In the genomic region with DNA sequence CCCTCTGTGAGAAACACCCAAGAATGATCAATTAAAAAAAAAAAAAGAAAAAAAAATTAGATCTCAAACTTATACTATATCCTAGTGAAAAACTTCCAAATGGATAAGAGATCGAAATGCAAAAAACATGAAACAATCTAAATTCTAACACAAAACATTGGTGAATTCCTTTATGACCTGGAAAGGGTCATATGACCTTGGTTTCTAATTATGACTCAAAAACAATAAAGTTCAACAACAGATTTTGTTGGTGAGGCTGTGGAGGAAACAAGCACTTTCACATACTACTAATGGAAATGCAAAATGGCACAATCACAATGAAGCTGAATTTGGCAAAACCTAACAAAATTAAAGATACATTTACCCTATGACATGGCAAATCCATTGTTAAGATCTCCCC, we compare ENCODE assay signal across 26 cellular contexts.
"Had no signal": no experiment of that assay in that cellular context is flagged by ENCODE, and none has a peak within 500 bp of the region (broad histone marks: within the 10 kb centered on the region; RNA-seq: fewer than 3 reads in every experiment).

No MANE protein-coding gene starts in this region.

- H3K27ac ChIP-seq: colonic mucosa, coronary artery, dorsolateral prefrontal cortex, epithelial cell of prostate, esophagus muscularis mucosa, esophagus squamous epithelium, foreskin keratinocyte, gastrocnemius medialis, gastroesophageal sphincter, heart left ventricle, heart right ventricle, hepatocyte had no signal

- H2AFZ ChIP-seq: hepatocyte had no signal

- ATAC-seq: effector memory CD8-positive, alpha-beta T cell; esophagus mucosa; foreskin keratinocyte; gastrocnemius medialis; gastroesophageal sphincter; heart left ventricle; heart right ventricle had no signal

- H3K9me3 ChIP-seq: colonic mucosa, esophagus muscularis mucosa, esophagus squamous epithelium, gastrocnemius medialis, gastroesophageal sphincter, heart left ventricle, heart right ventricle had no signal

- H3K79me2 ChIP-seq: hepatocyte had no signal

- H3K27me3 ChIP-seq: colonic mucosa, dorsolateral prefrontal cortex, esophagus muscularis mucosa, esophagus squamous epithelium, foreskin keratinocyte, gastrocnemius medialis, gastroesophageal sphincter, heart left ventricle, heart right ventricle, hepatocyte had no signal

- H3K4me2 ChIP-seq: hepatocyte had no signal

- H3K36me3 ChIP-seq: colonic mucosa had no signal

- H3K4me3 ChIP-seq: colonic mucosa, coronary artery, dorsolateral prefrontal cortex, esophagus muscularis mucosa, esophagus squamous epithelium, gastrocnemius medialis, gastroesophageal sphincter, heart left ventricle, heart right ventricle, hepatocyte had no signal

- FAIRE-seq: endothelial cell of umbilical vein had no signal

- H3K4me1 ChIP-seq: colonic mucosa, esophagus muscularis mucosa, esophagus squamous epithelium, gastrocnemius medialis, gastroesophageal sphincter, heart left ventricle, heart right ventricle had no signal

- DNase-seq: colonic mucosa; cortex of kidney; dermis blood vessel endothelial cell; dorsolateral prefrontal cortex; effector CD4-positive, alpha-beta T cell; effector CD8-positive, alpha-beta T cell; effector memory CD4-positive, alpha-beta T cell; effector memory CD8-positive, alpha-beta T cell; endodermal cell; erythroblast; esophagus squamous epithelium; foreskin fibroblast; foreskin keratinocyte; foreskin melanocyte; gastrocnemius medialis; glutamatergic neuron; head of caudate nucleus; heart left ventricle; heart right ventricle had no signal
